12 cellular contexts compared by ENCODE assay signal in genomic region chr17:57557793-57558681, GRCh38.
DNase-seq lines count a peak whose midpoint lies in the region; ATAC-seq and TF ChIP-seq lines count a peak whose summit lies in the region.
"Had no signal": no experiment of that assay in that cellular context is flagged by ENCODE, and none has a peak within 500 bp of the region (broad histone marks: within the 10 kb centered on the region; RNA-seq: fewer than 3 reads in every experiment).

No MANE protein-coding gene starts in this region.

- H3K4me1 ChIP-seq in transverse colon = peaks cover 0 to 16% (median 7%) of the 10 kb centered on the region in 4 donors

- H3K9me3 Mint-ChIP-seq in activated CD8-positive, alpha-beta T cell treated with anti-CD3 and anti-CD28 coated beads, Interleukin-2, amount 10 ng/mL, durations not matched to agents 7 days and 5 days (ENCODE audit: insufficient read depth) = no peaks in the 10 kb centered on the region
- H3K9me3 Mint-ChIP-seq: activated T-cell treated with anti-CD3 and anti-CD28 coated beads, Interleukin-2, amount 50 U/mL, for 4 hours had no signal

- in situ Hi-C loops in transverse colon (cut with MboI; ENCODE audit: low pct_ligation_motif_present in 1 of 4, low pct_unique_long_range_greater_than_20kb in 1 of 4, low sequenced_read_pairs in 3 of 4) = no loop called here
- in situ Hi-C loops in GM13976 (cut with MboI; ENCODE audit: low sequenced_read_pairs, unreplicated experiment) = no loop called here

- intact Hi-C loops in transverse colon (cut with DNase I; ENCODE audit: low total_unique reads) = no loop called here

- no peak overlapping the region for H3K27ac Mint-ChIP-seq in activated CD8-positive, alpha-beta T cell treated with anti-CD3 and anti-CD28 coated beads, Interleukin-2, amount 10 ng/mL, durations not matched to agents 7 days and 5 days

- H3K27me3 ChIP-seq in transverse colon = no peaks in the 10 kb centered on the region

- WGBS in transverse colon (ENCODE audit: low coverage in 1 of 2), 2 donors = 44 to 72% methylated on average over 3 to 22 of the region's 22 CpGs

- POLR2A ChIA-PET in activated CD8-positive, alpha-beta T cell treated with anti-CD3 and anti-CD28 coated beads, Interleukin-2, amount 10 ng/mL, durations not matched to agents 7 days and 5 days (lab: Charles Lee) = no interaction called here

- TF ChIP-seq CTCF in transverse colon (IDR thresholded peaks at IDR 0.05) (no peak), GM13976 (IDR thresholded peaks at IDR 0.05; ENCODE audit: borderline replicate concordance, control extremely low read depth, extremely low read depth, insufficient read depth, missing control alignments) (no peak)

- no peak overlapping the region for H3K4me3 Mint-ChIP-seq in activated CD8-positive, alpha-beta T cell treated with anti-CD3 and anti-CD28 coated beads, Interleukin-2, amount 10 ng/mL, durations not matched to agents 7 days and 5 days
- H3K4me3 Mint-ChIP-seq: activated T-cell treated with anti-CD3 and anti-CD28 coated beads, Interleukin-2, amount 50 U/mL, for 4 hours had no signal

- no peaks in the 10 kb centered on the region for H3K36me3 ChIP-seq in transverse colon
- H3K36me3 ChIP-seq: HAP-1 had no signal

- no peak overlapping the region for H3K4me3 ChIP-seq in transverse colon
- H3K4me3 ChIP-seq: HAP-1 had no signal

- no peak for ATAC-seq in HG03139 (IDR thresholded peaks at IDR 0.05; ENCODE audit: unreplicated experiment)
- no peak for ATAC-seq in activated CD8-positive, alpha-beta T cell treated with anti-CD3 and anti-CD28 coated beads, Interleukin-2, amount 10 ng/mL, durations not matched to agents 7 days and 5 days
- ATAC-seq: activated T-cell treated with anti-CD3 and anti-CD28 coated beads, Interleukin-2, amount 50 U/mL, for 4 hours had no signal

- no peaks in the 10 kb centered on the region for H3K9me3 ChIP-seq in transverse colon
- H3K9me3 ChIP-seq: HAP-1 had no signal

- DNase-seq in 8988T (peak; percentile 53), HPDE6-E6E7 (ENCODE audit: extremely low spot score) (peak; percentile 59), SW480 (ENCODE audit: low spot score) (peak; percentile 38), islet precursor cell (peak; percentile 89), transverse colon (no peak), GM13976 (ENCODE audit: low spot score) (no peak)
- DNase-seq in activated CD8-positive, alpha-beta T cell treated with anti-CD3 and anti-CD28 coated beads, Interleukin-2, amount 10 ng/mL, durations not matched to agents 7 days and 5 days = no peak
- DNase-seq: activated T-cell treated with anti-CD3 and anti-CD28 coated beads, Interleukin-2, amount 50 U/mL, for 4 hours; COR-L47; NCI-H69 had no signal

- no peak overlapping the region for H3K27ac ChIP-seq in transverse colon

- no peak for TF ChIP-seq EP300 in transverse colon (IDR thresholded peaks at IDR 0.05; ENCODE audit: low read depth)

- CTCF ChIA-PET in activated CD8-positive, alpha-beta T cell treated with anti-CD3 and anti-CD28 coated beads, Interleukin-2, amount 10 ng/mL, durations not matched to agents 7 days and 5 days (lab: Charles Lee) = interaction anchor here (0.9 to 1.4 kb wide), 2 partner anchors 40 to 275 kb away, joined by 3 to 5 read pairs; no protein-coding TSS in a partner anchor

- H3K4me1 Mint-ChIP-seq in activated CD8-positive, alpha-beta T cell treated with anti-CD3 and anti-CD28 coated beads, Interleukin-2, amount 10 ng/mL, durations not matched to agents 7 days and 5 days (ENCODE audit: low read depth) = peaks cover 13% of the 10 kb centered on the region

- H3K27me3 Mint-ChIP-seq in activated CD8-positive, alpha-beta T cell treated with anti-CD3 and anti-CD28 coated beads, Interleukin-2, amount 10 ng/mL, durations not matched to agents 7 days and 5 days (ENCODE audit: low read depth) = no peaks in the 10 kb centered on the region

- TF ChIP-seq POLR2A in transverse colon (IDR thresholded peaks at IDR 0.05) = no peak

- peaks cover 2% of the 10 kb centered on the region for H3K36me3 Mint-ChIP-seq in activated CD8-positive, alpha-beta T cell treated with anti-CD3 and anti-CD28 coated beads, Interleukin-2, amount 10 ng/mL, durations not matched to agents 7 days and 5 days (ENCODE audit: low read depth)

Comparison
In these comparisons a context has a peak if more than half of its experiments do, and no peak if none do; other contexts are left out.
1. DNase-seq: peak in 8988T (single experiment), HPDE6-E6E7 (single experiment), SW480 (single experiment) and islet precursor cell (single experiment); none in transverse colon (single experiment), GM13976 (single experiment) and activated CD8-positive, alpha-beta T cell treated with anti-CD3 and anti-CD28 coated beads, Interleukin-2, amount 10 ng/mL, durations not matched to agents 7 days and 5 days (single experiment).